Comparison of ENCODE assay signal across 18 cellular contexts in the genomic region with DNA sequence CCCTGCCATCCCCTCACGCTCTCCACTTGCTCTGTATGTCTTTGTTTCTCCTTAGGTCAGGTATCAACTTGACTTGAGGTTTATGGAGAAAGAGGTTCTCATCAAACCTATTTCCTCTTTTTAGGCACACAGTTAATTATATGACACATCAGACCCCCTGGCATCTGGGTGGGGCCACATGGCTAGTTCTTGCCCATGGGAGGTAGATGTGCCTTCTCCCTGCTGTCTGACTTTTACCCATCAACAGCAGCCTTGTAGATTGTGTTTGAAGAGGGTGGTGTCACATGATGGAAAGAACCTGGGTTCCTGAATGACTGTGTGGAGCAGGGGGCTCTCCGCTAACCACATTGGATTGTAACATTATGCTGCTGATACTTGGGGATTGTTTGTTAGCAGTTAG. TPM values are rescaled to one million over a fixed set of nuclear protein-coding genes. Genes with fewer than 3 reads are reported as not detected.
DNase-seq lines count a peak whose midpoint lies in the region; FAIRE-seq and TF ChIP-seq lines count a peak whose summit lies in the region.
"Had no signal": no experiment of that assay in that cellular context is flagged by ENCODE, and none has a peak within 500 bp of the region (broad histone marks: within the 10 kb centered on the region; RNA-seq: fewer than 3 reads in every experiment).

No MANE protein-coding gene starts in this region.

- H3K27ac Mint-ChIP-seq in H9 = no peak overlapping the region
- H3K27ac Mint-ChIP-seq: HFFc6 had no signal

- peak overlapping the region; percentile 92 for H3K27ac ChIP-seq in C4-2B
- H3K27ac ChIP-seq in spleen = peak overlapping the region in 2 of 8 donors; percentile 26 to 39
- no peak overlapping the region for H3K27ac ChIP-seq in H9 (ENCODE audit: insufficient read length, low read depth, low read length)

- H3K4ac ChIP-seq in H9 (ENCODE audit: low read depth, low read length) = no peak overlapping the region

- H3K36me3 Mint-ChIP-seq in H9 (ENCODE audit: insufficient read depth in 1 of 3, low read depth in 3 of 3) = no peaks in the 10 kb centered on the region

- H3K36me3 ChIP-seq in spleen = no peaks in the 10 kb centered on the region
- H3K36me3 ChIP-seq: ascending aorta had no signal

- peaks cover 0 to 10% (median 0%) of the 10 kb centered on the region in 7 donors for H3K27me3 ChIP-seq in spleen (replicated peaks in 1 of 7)
- no peaks in the 10 kb centered on the region for H3K27me3 ChIP-seq in H9 (ENCODE audit: insufficient read depth, low read length)
- H3K27me3 ChIP-seq: ascending aorta had no signal

- no peak overlapping the region for H2BK12ac ChIP-seq in H9 (ENCODE audit: insufficient read length, low read depth, low read length)

- H2AK5ac ChIP-seq in H9 (ENCODE audit: insufficient read length, low read length) = no peak overlapping the region

- H3K18ac ChIP-seq in H9 (ENCODE audit: insufficient read length, low read depth, low read length) = no peak overlapping the region

- no peak for FAIRE-seq in frontal cortex (lab: Jason Lieb, UNC)

- no peaks in the 10 kb centered on the region for H3K79me1 ChIP-seq in H9 (ENCODE audit: insufficient read depth, low read depth, low read length, poor library complexity, severe bottlenecking)

- peaks cover 13 to 17% of the 10 kb centered on the region in 2 experiments for H3K4me1 Mint-ChIP-seq in H9

- no peak overlapping the region for H2BK15ac ChIP-seq in H9 (ENCODE audit: low read depth, low read length)

- no peak overlapping the region for H3K56ac ChIP-seq in H9 (ENCODE audit: insufficient read length, low read depth, low read length)

- peak; percentile 68 for DNase-seq in NB4 (ENCODE audit: low read depth)
- DNase-seq in epithelial cell of esophagus (ENCODE audit: low read depth) = peak; percentile 53
- DNase-seq in spleen = peak; percentile 11
- DNase-seq in NCI-H748 treated with DMSO at 0.1 percent for 48 hours (lab: John Stamatoyannopoulos, UW) = no peak
- no peak for DNase-seq in frontal cortex (ENCODE audit: low spot score in 2 of 2)
- DNase-seq in H9 = no peak
- DNase-seq in activated CD4-positive, CD25-positive, alpha-beta regulatory T cell treated with anti-CD3 and anti-CD28 coated beads, Interleukin-2, amount 50 U/mL, for 72 hours = no peak
- DNase-seq: activated naive CD4-positive, alpha-beta T cell; activated T-cell treated with anti-CD3 and anti-CD28 coated beads for 4 hours; Caco-2; HFFc6; KG1; midbrain; retina; stimulated activated CD4-positive, alpha-beta T cell treated with anti-CD3 and anti-CD28 coated beads, Interleukin-15, amount 100 ng/mL, for 24 hours had no signal

- no peaks in the 10 kb centered on the region for H3K23me2 ChIP-seq in H9 (ENCODE audit: insufficient read length, low read depth, low read length, poor library complexity, severe bottlenecking)

- H2BK5ac ChIP-seq in H9 (ENCODE audit: insufficient read length, low read length) = no peak overlapping the region

- no peak overlapping the region for H3K4me3 Mint-ChIP-seq in H9
- H3K4me3 Mint-ChIP-seq: HFFc6; stimulated activated naive CD8-positive, alpha-beta T cell treated with anti-CD3 and anti-CD28 coated beads, Interleukin-15, Interleukin-2, amounts not matched to agents 100 ng/mL and 50 ng/mL, for 24 hours had no signal

- H3K27me3 Mint-ChIP-seq in H9 (ENCODE audit: low read depth) = peaks cover 9% of the 10 kb centered on the region

- H3T11ph ChIP-seq in H9 (ENCODE audit: low read length) = no peak overlapping the region

- no peaks in the 10 kb centered on the region for H3K9me3 Mint-ChIP-seq in H9
- H3K9me3 Mint-ChIP-seq: HFFc6; stimulated activated naive CD8-positive, alpha-beta T cell treated with anti-CD3 and anti-CD28 coated beads, Interleukin-15, Interleukin-2, amounts not matched to agents 100 ng/mL and 50 ng/mL, for 24 hours had no signal

- H3K9me3 ChIP-seq in spleen (no peaks in the 10 kb centered on the region), H9 (ENCODE audit: control insufficient read depth, low read depth, low read length) (no peaks in the 10 kb centered on the region)
- H3K9me3 ChIP-seq: ascending aorta, Caco-2 had no signal

- H3K23ac ChIP-seq in H9 (ENCODE audit: insufficient read length, low read depth, low read length) = no peak overlapping the region

- H4K20me1 ChIP-seq in H9 (ENCODE audit: control insufficient read depth, insufficient read depth, insufficient read length) = no peaks in the 10 kb centered on the region

- no peak overlapping the region for H3K4me3 ChIP-seq in NB4 (ENCODE audit: low read depth, low read length)
- no peak overlapping the region for H3K4me3 ChIP-seq in epithelial cell of esophagus (ENCODE audit: low read length)
- H3K4me3 ChIP-seq in spleen = no peak overlapping the region

- TF ChIP-seq POLR2A in NB4 (IDR thresholded peaks at IDR 0.05; ENCODE audit: extremely low read depth, insufficient read length) (no peak), spleen (IDR thresholded peaks at IDR 0.05) (no peak)

- intact Hi-C loops in spleen (cut with DNase I; ENCODE audit: low total_unique reads) = no loop called here

- H3K9ac ChIP-seq in H9 (ENCODE audit: extremely low read depth, insufficient read length, low read length) = no peak overlapping the region

- no peak overlapping the region for H2BK20ac ChIP-seq in H9 (ENCODE audit: low read depth, low read length, poor library complexity, severe bottlenecking)

- H3K79me2 ChIP-seq in H9 (ENCODE audit: insufficient read depth, low read length) = no peaks in the 10 kb centered on the region

- H2AFZ ChIP-seq in H9 (ENCODE audit: low read length) = no peak overlapping the region

- H3K4me1 ChIP-seq in spleen (peaks cover 0 to 16% (median 2%) of the 10 kb centered on the region in 6 donors), H9 (ENCODE audit: insufficient read depth, low read length) (no peaks in the 10 kb centered on the region)

- no peak overlapping the region for H2BK120ac ChIP-seq in H9 (ENCODE audit: low read depth, low read length, poor library complexity, severe bottlenecking)

- H3K4me2 ChIP-seq in H9 (ENCODE audit: insufficient read depth, insufficient read length, low read length) = no peak overlapping the region

- 85 to 100% (median 91%) methylated on average over 2 of the region's 2 CpGs for WGBS in spleen, 5 donors
- WGBS in H9 (ENCODE audit: extremely low coverage, insufficient read length, low lambda C conversion rate) = no CpG with 5 or more reads among the region's 2 CpGs

- TF ChIP-seq CTCF in C4-2B (conservative IDR thresholded peaks at IDR 0.05) (no peak), NB4 (IDR thresholded peaks at IDR 0.05; ENCODE audit: low read depth, low read length) (no peak), epithelial cell of esophagus (IDR thresholded peaks at IDR 0.05; ENCODE audit: insufficient read depth, low read depth, low read length, missing control alignments) (no peak), spleen (IDR thresholded peaks at IDR 0.05 in 8 of 11, conservative IDR thresholded peaks at IDR 0.05 in 3 of 11) (no peak), H9 (conservative IDR thresholded peaks at IDR 0.05) (no peak)

- H3K14ac ChIP-seq in H9 (ENCODE audit: insufficient read depth, low read length) = no peak overlapping the region

- no peak overlapping the region for H4K8ac ChIP-seq in H9 (replicated peaks; ENCODE audit: insufficient read length, low read depth, low read length)

- H4K5ac ChIP-seq in H9 (ENCODE audit: insufficient read length, low read depth, low read length) = no peak overlapping the region

- H4K91ac ChIP-seq in H9 (ENCODE audit: insufficient read length, low read depth, low read length) = no peak overlapping the region

RNA-seq across cellular contexts. Expression of gene UQCC2, which starts 7.2 kb away (rescaled TPM):
- total RNA-seq in spleen = 10 to 100 TPM in 6 of 7 donors, 1 to 10 TPM in 1; 8.7 to 34.8 (median 22.4) TPM
- polyA plus RNA-seq in spleen = 10 to 100 TPM; 58.7 to 77.0 (median 66.4) TPM
- total RNA-seq in frontal cortex = 19.6 TPM
- total RNA-seq in H9 (2021) = 134 and 140 TPM in 2 replicates

RNA-seq across cellular contexts. Expression of gene IP6K3, which starts 28.0 kb away (rescaled TPM):
- total RNA-seq in spleen (1 to 10 TPM in 6 of 7 donors, under 1 TPM in 1; 0.70 to 5.8 (median 2.7) TPM), frontal cortex (not detected), H9 (2021) (0.29 and 0.46 TPM in 2 replicates)
- under 1 TPM; 0.30 to 0.64 (median 0.36) TPM for polyA plus RNA-seq in spleen
- total RNA-seq: ascending aorta had no signal

Comparison
In these comparisons a context has a peak if more than half of its experiments do, and no peak if none do; other contexts are left out.
1. DNase-seq: peak in NB4 (single experiment), epithelial cell of esophagus (single experiment) and spleen (single experiment); none in NCI-H748 treated with DMSO at 0.1 percent for 48 hours (single experiment), frontal cortex (0 of 2), H9 (single experiment) and activated CD4-positive, CD25-positive, alpha-beta regulatory T cell treated with anti-CD3 and anti-CD28 coated beads, Interleukin-2, amount 50 U/mL, for 72 hours (single experiment).